In the genomic region with DNA sequence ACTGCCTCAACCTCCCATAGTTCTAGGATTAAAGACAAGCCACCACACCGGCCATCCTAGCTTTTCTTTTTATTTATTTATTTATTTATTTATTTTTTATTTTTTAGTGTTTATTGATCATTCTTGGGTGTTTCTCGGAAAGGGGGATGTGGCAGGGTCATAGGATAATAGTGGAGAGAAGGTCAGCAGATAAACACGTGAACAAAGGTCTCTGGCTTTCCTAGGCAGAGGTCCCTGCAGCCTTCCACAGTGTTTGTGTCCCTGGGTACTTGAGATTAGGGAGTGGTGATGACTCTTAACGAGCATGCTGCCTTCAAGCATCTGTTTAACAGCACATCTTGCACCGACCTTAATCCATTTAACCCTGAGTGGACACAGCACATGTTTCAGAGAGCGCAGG, we compare ENCODE assay signal across 8 cellular contexts. TPM values are rescaled to one million over a fixed set of nuclear protein-coding genes. Genes with fewer than 3 reads are reported as not detected.
"Had no signal": no experiment of that assay in that cellular context is flagged by ENCODE, and none has a peak within 500 bp of the region (broad histone marks: within the 10 kb centered on the region; RNA-seq: fewer than 3 reads in every experiment).

No MANE protein-coding gene starts in this region.

RNA-seq across cellular contexts. Expression of a gene that starts 58.0 kb away (rescaled TPM):
- total RNA-seq: activated B cell treated with CpG ODN at 0.5 μM for 24 hours; activated CD4-positive, alpha-beta memory T cell treated with anti-CD3 and anti-CD28 coated beads, Interleukin-2, amount 10 ng/mL, durations not matched to agents 7 days and 5 days; activated CD4-positive, alpha-beta T cell treated with anti-CD3 and anti-CD28 coated beads, Interleukin-2, amount 10 ng/mL, durations not matched to agents 7 days and 5 days; activated CD8-positive, alpha-beta memory T cell treated with anti-CD3 and anti-CD28 coated beads for 36 hours; activated CD8-positive, alpha-beta memory T cell treated with anti-CD3 and anti-CD28 coated beads, Interleukin-2, amount 10 ng/mL, durations not matched to agents 7 days and 5 days; activated CD8-positive, alpha-beta T cell treated with anti-CD3 and anti-CD28 coated beads for 36 hours; activated CD8-positive, alpha-beta T cell treated with anti-CD3 and anti-CD28 coated beads, Interleukin-2, amount 10 ng/mL, durations not matched to agents 7 days and 5 days; T-helper 17 cell had no signal
